Comparison of ENCODE assay signal across 9 cellular contexts in the genomic region with DNA sequence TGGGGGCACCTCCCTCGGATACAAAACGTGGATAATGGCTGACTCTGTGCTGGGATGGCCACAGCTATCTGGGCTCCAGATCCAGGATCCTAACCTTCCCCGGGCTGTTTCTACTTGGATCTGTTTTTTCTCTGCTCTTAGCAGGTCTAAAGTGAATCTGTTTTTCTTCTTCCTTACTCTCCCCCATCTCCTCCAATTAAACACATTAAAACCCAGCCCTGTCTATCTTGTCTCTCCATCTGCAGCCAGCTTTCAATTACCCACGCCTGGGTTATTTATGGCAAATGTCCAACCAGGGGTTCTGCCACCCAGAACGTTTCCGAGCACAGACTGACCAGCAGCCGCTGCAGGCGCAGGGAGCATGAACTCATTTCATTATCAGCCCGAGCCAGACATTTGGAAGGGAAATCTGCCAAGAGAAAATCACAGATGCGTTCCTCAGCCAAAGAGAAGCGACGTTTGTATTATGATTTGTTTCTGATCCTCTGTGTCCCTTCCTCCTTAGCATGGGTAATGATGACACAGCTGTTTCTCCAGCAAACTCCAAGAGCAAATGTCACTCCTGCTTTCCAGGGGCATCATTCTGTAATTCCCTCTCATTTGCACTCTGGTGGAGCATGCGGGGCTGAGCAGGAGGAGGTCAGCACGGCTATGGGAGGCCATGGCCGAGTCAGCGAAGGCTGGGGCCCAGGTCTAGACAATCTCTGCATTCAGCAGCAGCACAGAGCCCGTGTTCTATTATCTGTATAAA. TPM values are rescaled to one million over a fixed set of nuclear protein-coding genes. Genes with fewer than 3 reads are reported as not detected.
DNase-seq lines count a peak whose midpoint lies in the region; ATAC-seq, FAIRE-seq and TF ChIP-seq lines count a peak whose summit lies in the region.
"Had no signal": no experiment of that assay in that cellular context is flagged by ENCODE, and none has a peak within 500 bp of the region (broad histone marks: within the 10 kb centered on the region; RNA-seq: fewer than 3 reads in every experiment).

No MANE protein-coding gene starts in this region.

- 22% methylated on average over 14 of the region's 17 CpGs for WGBS in right lobe of liver (ENCODE audit: insufficient coverage, low coverage, low lambda C conversion rate, missing lambda C conversion rate)

- peaks cover 31% of the 10 kb centered on the region for H3K36me3 Mint-ChIP-seq in chondrocyte (ENCODE audit: low read depth)

- intact Hi-C loops in right lobe of liver (cut with DNase I): no loop called here

- no peaks in the 10 kb centered on the region for H3K27me3 Mint-ChIP-seq in chondrocyte (ENCODE audit: low read depth)

- peak overlapping the region; percentile 93 for H3K27ac Mint-ChIP-seq in chondrocyte (ENCODE audit: unreplicated experiment)

- H3K4me3 Mint-ChIP-seq in chondrocyte (ENCODE audit: unreplicated experiment): peak overlapping the region; percentile 10

- peaks cover 70% of the 10 kb centered on the region for H3K4me1 Mint-ChIP-seq in chondrocyte (ENCODE audit: low read depth)

- DNase-seq in NCI-H510A treated with DMSO at 0.1 percent for 48 hours (lab: John Stamatoyannopoulos, UW) (peak; percentile 18), NCI-H510A (lab: John Stamatoyannopoulos, UW) (no peak), chondrocyte (ENCODE audit: low spot score) (no peak), right lobe of liver (no peak), urothelium cell line (ENCODE audit: low spot score) (no peak), HT-29 (ENCODE audit: low spot score) (no peak)
- DNase-seq: activated gamma-delta T cell had no signal

- H3K36me3 ChIP-seq in right lobe of liver: peaks cover 3 to 23% (median 13%) of the 10 kb centered on the region in 4 donors

- TF ChIP-seq CTCF in chondrocyte (IDR thresholded peaks at IDR 0.05): no peak
- no peak for TF ChIP-seq CTCF in right lobe of liver (IDR thresholded peaks at IDR 0.05)

- no peak overlapping the region for H3K27ac ChIP-seq in right lobe of liver

- H3K9me3 Mint-ChIP-seq in chondrocyte (ENCODE audit: low read depth): no peaks in the 10 kb centered on the region

- H3K4me1 ChIP-seq in right lobe of liver: peaks cover 0 to 12% (median 0%) of the 10 kb centered on the region in 4 donors

- ATAC-seq in right lobe of liver (peak; percentile 57 to 71 (median 66)), GM19397 (IDR thresholded peaks at IDR 0.05; ENCODE audit: unreplicated experiment) (no peak), GM19328 (IDR thresholded peaks at IDR 0.05; ENCODE audit: unreplicated experiment) (no peak)

- H3K4me3 ChIP-seq in right lobe of liver: no peak overlapping the region

- no peak for TF ChIP-seq POLR2A in right lobe of liver (IDR thresholded peaks at IDR 0.05)

- H3K27me3 ChIP-seq in right lobe of liver: no peaks in the 10 kb centered on the region

- FAIRE-seq in urothelium cell line (lab: Jason Lieb, UNC): peak; percentile 50

- no peaks in the 10 kb centered on the region for H3K9me3 ChIP-seq in right lobe of liver

RNA-seq across cellular contexts. Expression of gene UMPS, which starts 42.0 kb away (rescaled TPM):
- total RNA-seq in chondrocyte (16.6 to 24.0 TPM (median 19.4 TPM) in 3 replicates), right lobe of liver (10 to 100 TPM; 17.5 to 29.9 (median 25.5) TPM)
- 57.3 and 70.2 TPM in 2 replicates for total RNA-seq in HT-29 (2014; rRNA removed; shearing (Covaris generic))

Comparison
In these comparisons a context has a peak if more than half of its experiments do, and no peak if none do; other contexts are left out.
1. ATAC-seq: peak in right lobe of liver (4 of 4); none in GM19397 (single experiment) and GM19328 (single experiment).